ENCODE assay signal across 9 cellular contexts in the genomic region with DNA sequence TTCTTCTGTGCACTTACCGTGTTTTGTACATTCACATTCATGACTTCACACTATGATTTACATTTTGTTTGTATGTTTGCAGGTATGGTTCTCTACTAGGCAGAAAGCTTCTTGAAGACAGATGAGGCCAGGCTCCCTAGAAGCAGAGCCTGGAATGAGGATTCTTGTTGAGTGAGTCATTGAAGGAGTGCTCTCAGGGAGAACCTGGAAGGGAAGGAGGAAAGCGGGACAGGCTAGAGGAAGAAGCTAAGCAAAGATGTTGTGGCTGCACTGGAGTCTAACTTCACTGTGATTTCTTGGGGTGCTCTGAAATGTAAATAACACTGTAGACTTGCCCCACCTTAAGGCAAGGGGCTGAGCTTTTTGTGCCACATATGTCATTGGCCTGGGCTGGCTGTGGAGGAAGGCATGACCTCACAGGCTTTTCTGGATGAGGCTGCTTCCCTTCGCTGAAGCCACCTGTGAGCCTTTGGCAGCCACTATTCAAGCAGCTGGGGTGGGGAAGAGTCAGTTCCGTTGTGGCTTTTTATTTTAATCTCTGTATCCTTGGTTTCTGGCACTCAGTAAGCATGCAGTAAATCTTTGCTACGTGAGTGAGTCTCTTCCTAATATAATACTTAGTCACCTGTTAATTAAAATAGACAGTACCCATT.
DNase-seq lines count a peak whose midpoint lies in the region; ATAC-seq and TF ChIP-seq lines count a peak whose summit lies in the region.
"Had no signal": no experiment of that assay in that cellular context is flagged by ENCODE, and none has a peak within 500 bp of the region (broad histone marks: within the 10 kb centered on the region; RNA-seq: fewer than 3 reads in every experiment).

No MANE protein-coding gene starts in this region.

- peaks cover 22% of the 10 kb centered on the region for H3K4me1 Mint-ChIP-seq in activated CD4-positive, alpha-beta memory T cell treated with anti-CD3 and anti-CD28 coated beads for 36 hours (ENCODE audit: low read depth)

- CTCF ChIA-PET in activated CD4-positive, alpha-beta memory T cell treated with anti-CD3 and anti-CD28 coated beads for 36 hours (lab: Charles Lee), result interaction anchor here (1.3 kb wide), 1 partner anchor 105 kb away, joined by 4 read pairs; no protein-coding TSS in a partner anchor

- H3K27ac ChIP-seq in KOPT-K1 (ENCODE audit: low read depth, low read length, poor library complexity, severe bottlenecking), result peak overlapping the region; percentile 61
- no peak overlapping the region for H3K27ac ChIP-seq in effector memory CD4-positive, alpha-beta T cell (ENCODE audit: insufficient read depth, low read length, poor library complexity, severe bottlenecking)
- H3K27ac ChIP-seq in stomach, result peak overlapping the region in 2 of 5 donors; percentile 5 to 62
- H3K27ac ChIP-seq: parathyroid adenoma had no signal

- no peaks in the 10 kb centered on the region for H3K27me3 ChIP-seq in effector memory CD4-positive, alpha-beta T cell (replicated peaks; ENCODE audit: control insufficient read depth, insufficient read depth, low read length, poor library complexity, severe bottlenecking)
- no peaks in the 10 kb centered on the region for H3K27me3 ChIP-seq in stomach

- H3K36me3 ChIP-seq in KOPT-K1 (ENCODE audit: insufficient read depth, low read length) (no peaks in the 10 kb centered on the region), stomach (no peaks in the 10 kb centered on the region)
- H3K36me3 ChIP-seq in effector memory CD4-positive, alpha-beta T cell (ENCODE audit: control insufficient read depth, insufficient read depth, low read length), result no peaks in the 10 kb centered on the region

- no peaks in the 10 kb centered on the region for H3K4me1 ChIP-seq in effector memory CD4-positive, alpha-beta T cell (ENCODE audit: control insufficient read depth, insufficient read depth, low read length, poor library complexity, severe bottlenecking)
- H3K4me1 ChIP-seq in stomach, result peaks cover 0 to 23% (median 10%) of the 10 kb centered on the region in 4 donors
- H3K4me1 ChIP-seq: parathyroid adenoma had no signal

- intact Hi-C loops in activated CD4-positive, alpha-beta memory T cell treated with anti-CD3 and anti-CD28 coated beads for 36 hours (cut with micrococcal nuclease), result no loop called here
- intact Hi-C loops in stomach (cut with DNase I; ENCODE audit: low total_unique reads), result no loop called here

- POLR2A ChIA-PET in activated CD4-positive, alpha-beta memory T cell treated with anti-CD3 and anti-CD28 coated beads for 36 hours (lab: Charles Lee), result no interaction called here

- H3K27ac Mint-ChIP-seq in activated CD4-positive, alpha-beta memory T cell treated with anti-CD3 and anti-CD28 coated beads for 36 hours, result no peak overlapping the region

- TF ChIP-seq POLR2A in stomach (IDR thresholded peaks at IDR 0.05), result no peak

- no peak for TF ChIP-seq CTCF in stomach (IDR thresholded peaks at IDR 0.05)

- no peaks in the 10 kb centered on the region for H3K9me3 Mint-ChIP-seq in activated CD4-positive, alpha-beta memory T cell treated with anti-CD3 and anti-CD28 coated beads for 36 hours

- H3K4me3 Mint-ChIP-seq in activated CD4-positive, alpha-beta memory T cell treated with anti-CD3 and anti-CD28 coated beads for 36 hours, result no peak overlapping the region

- ATAC-seq in HG02840 (IDR thresholded peaks at IDR 0.05; ENCODE audit: low FRiP score, unreplicated experiment), result no peak

- H3K27me3 Mint-ChIP-seq in activated CD4-positive, alpha-beta memory T cell treated with anti-CD3 and anti-CD28 coated beads for 36 hours, result no peaks in the 10 kb centered on the region

- H3K36me3 Mint-ChIP-seq in activated CD4-positive, alpha-beta memory T cell treated with anti-CD3 and anti-CD28 coated beads for 36 hours, result no peaks in the 10 kb centered on the region

- no peak overlapping the region for H3K4me3 ChIP-seq in effector memory CD4-positive, alpha-beta T cell (ENCODE audit: insufficient read depth, low read depth, low read length, poor library complexity, severe bottlenecking)
- H3K4me3 ChIP-seq in stomach, result no peak overlapping the region

- H3K9me3 ChIP-seq in KOPT-K1 (ENCODE audit: insufficient read depth, low read length, poor library complexity, severe bottlenecking), result no peaks in the 10 kb centered on the region
- H3K9me3 ChIP-seq in effector memory CD4-positive, alpha-beta T cell (ENCODE audit: control insufficient read depth, low read length), result no peaks in the 10 kb centered on the region
- no peaks in the 10 kb centered on the region for H3K9me3 ChIP-seq in stomach

- WGBS in stomach, 5 donors, result 42 to 53% (median 47%) methylated on average over 5 of the region's 5 CpGs

- TF ChIP-seq EP300 in stomach (IDR thresholded peaks at IDR 0.05), result no peak

- peak; percentile 47 for DNase-seq in GDM1 (lab: John Stamatoyannopoulos, UW)
- DNase-seq in activated CD4-positive, alpha-beta memory T cell treated with anti-CD3 and anti-CD28 coated beads for 36 hours, result peak; percentile 35
- peak; percentile 91 for DNase-seq in kidney tubule cell (ENCODE audit: low spot score)
- no peak for DNase-seq in effector memory CD4-positive, alpha-beta T cell
- no peak for DNase-seq in stomach
- no peak for DNase-seq in NCI-H187 (lab: John Stamatoyannopoulos, UW)

Comparison
In these comparisons a context has a peak if more than half of its experiments do, and no peak if none do; other contexts are left out.
1. DNase-seq: peak in GDM1 (single experiment), activated CD4-positive, alpha-beta memory T cell treated with anti-CD3 and anti-CD28 coated beads for 36 hours (single experiment) and kidney tubule cell (single experiment); none in effector memory CD4-positive, alpha-beta T cell (0 of 3), stomach (single experiment) and NCI-H187 (0 of 2).